ENCODE assay signal across 1 cellular context in genomic region chr12:120489018-120489417, GRCh38.
TF ChIP-seq lines count a peak whose summit lies in the region.

No MANE protein-coding gene starts in this region.

TF ChIP-seq in HEK293, 187 proteins besides CTCF, POLR2A, EP300 and RAD21 (continued from another document):
- TF ChIP-seq ATF2 (tag by site-specific recombination; IDR thresholded peaks at IDR 0.05; ENCODE audit: low read depth) (peak; percentile 46; the same call in 1 of the 2 replicates), ZNF701 (tag by site-specific recombination; IDR thresholded peaks at IDR 0.05) (no peak), ZBTB17 (tag by site-specific recombination; IDR thresholded peaks at IDR 0.05) (peak; percentile 72), SP7 (tag by site-specific recombination; IDR thresholded peaks at IDR 0.05) (peak; percentile 95), ZNF558 (tag by site-specific recombination; IDR thresholded peaks at IDR 0.05) (peak; percentile 93), ZNF692 (tag by site-specific recombination; IDR thresholded peaks at IDR 0.05) (0 out of 2 replicates have a peak, but pooled peaks have one; percentile 32), KLF8 (tag by site-specific recombination; IDR thresholded peaks at IDR 0.05) (peak; percentile 22; the same call in 1 of the 2 replicates), PATZ1 (tag by site-specific recombination; IDR thresholded peaks at IDR 0.05) (peak; percentile 31; the same call in 1 of the 2 replicates), ZBTB7A (tag by site-specific recombination; IDR thresholded peaks at IDR 0.05; ENCODE audit: low read depth) (no peak), ZBTB6 (tag by site-specific recombination; IDR thresholded peaks at IDR 0.05) (peak; percentile 61; the same call in 1 of the 2 replicates), IKZF3 (tag by site-specific recombination; IDR thresholded peaks at IDR 0.05) (0 out of 2 replicates have a peak, but pooled peaks have one; percentile 50), ZNF239 (tag by site-specific recombination; IDR thresholded peaks at IDR 0.05) (no peak)
